Comparison of ENCODE assay signal across 9 cellular contexts in genomic region chr2:3659447-3660432, GRCh38. TPM values are rescaled to one million over a fixed set of nuclear protein-coding genes. Genes with fewer than 3 reads are reported as not detected.
A peak's percentile ranks its signal among the peaks of the same experiment; 100 is the strongest.
DNase-seq lines count a peak whose midpoint lies in the region; ATAC-seq and TF ChIP-seq lines count a peak whose summit lies in the region.
"Had no signal": no experiment of that assay in that cellular context is flagged by ENCODE, and none has a peak within 500 bp of the region (broad histone marks: within the 10 kb centered on the region; RNA-seq: fewer than 3 reads in every experiment).

No MANE protein-coding gene starts in this region.

- H3K27ac Mint-ChIP-seq in natural killer cell treated with Interleukin-12 subunit alpha and Interleukin-12 subunit beta and Interleukin-15 and Interleukin-18, amount 100 ng/mL, for 72 hours: no peak overlapping the region
- no peak overlapping the region for H3K27ac Mint-ChIP-seq in natural killer cell
- peak overlapping the region; percentile 79 for H3K27ac Mint-ChIP-seq in activated CD4-positive, alpha-beta memory T cell treated with anti-CD3 and anti-CD28 coated beads, Interleukin-2, amount 10 ng/mL, durations not matched to agents 7 days and 5 days

- intact Hi-C loops in natural killer cell (cut with micrococcal nuclease) (loop anchor here (10.0 kb wide), 1 partner anchor 1545 kb away; no protein-coding TSS in a partner anchor), left lung (cut with DNase I) (no loop called here), upper lobe of right lung (cut with DNase I) (no loop called here)

- H3K9me3 ChIP-seq in left lung (no peaks in the 10 kb centered on the region), upper lobe of right lung (no peaks in the 10 kb centered on the region)

- no peak for TF ChIP-seq CTCF in natural killer cell (IDR thresholded peaks at IDR 0.05)
- TF ChIP-seq CTCF in left lung (IDR thresholded peaks at IDR 0.05): no peak
- no peak for TF ChIP-seq CTCF in upper lobe of right lung (IDR thresholded peaks at IDR 0.05)

- no peaks in the 10 kb centered on the region for H3K36me3 ChIP-seq in left lung
- H3K36me3 ChIP-seq in upper lobe of right lung: no peaks in the 10 kb centered on the region

- POLR2A ChIA-PET in activated CD4-positive, alpha-beta memory T cell treated with anti-CD3 and anti-CD28 coated beads, Interleukin-2, amount 10 ng/mL, durations not matched to agents 7 days and 5 days (lab: Charles Lee): interaction anchor here (3.1 kb wide), 1 partner anchor 102 kb away, joined by 11 read pairs; the partner anchor contains the start of gene RNASEH1

- H3K4me1 Mint-ChIP-seq in natural killer cell treated with Interleukin-12 subunit alpha and Interleukin-12 subunit beta and Interleukin-15 and Interleukin-18, amount 100 ng/mL, for 72 hours (ENCODE audit: low read depth in 2 of 2): no peaks in the 10 kb centered on the region
- H3K4me1 Mint-ChIP-seq in natural killer cell: no peaks in the 10 kb centered on the region
- peaks cover 32% of the 10 kb centered on the region for H3K4me1 Mint-ChIP-seq in activated CD4-positive, alpha-beta memory T cell treated with anti-CD3 and anti-CD28 coated beads, Interleukin-2, amount 10 ng/mL, durations not matched to agents 7 days and 5 days

- no peaks in the 10 kb centered on the region for H3K9me3 Mint-ChIP-seq in natural killer cell treated with Interleukin-12 subunit alpha and Interleukin-12 subunit beta and Interleukin-15 and Interleukin-18, amount 100 ng/mL, for 72 hours
- H3K9me3 Mint-ChIP-seq in natural killer cell: no peaks in the 10 kb centered on the region
- peaks cover 8% of the 10 kb centered on the region for H3K9me3 Mint-ChIP-seq in activated CD4-positive, alpha-beta memory T cell treated with anti-CD3 and anti-CD28 coated beads, Interleukin-2, amount 10 ng/mL, durations not matched to agents 7 days and 5 days

- peak; percentile 41 for DNase-seq in natural killer cell treated with Interleukin-12 subunit alpha and Interleukin-12 subunit beta and Interleukin-15 and Interleukin-18, amount 100 ng/mL, for 72 hours (ENCODE audit: low spot score)
- DNase-seq in natural killer cell (no peak), left lung (no peak), upper lobe of right lung (peak; percentile 36)
- no peak for DNase-seq in activated CD4-positive, alpha-beta memory T cell treated with anti-CD3 and anti-CD28 coated beads, Interleukin-2, amount 10 ng/mL, durations not matched to agents 7 days and 5 days
- DNase-seq in activated CD4-positive, alpha-beta T cell treated with anti-CD3 and anti-CD28 coated beads for 4 hours: no peak
- no peak for DNase-seq in stimulated activated CD4-positive, alpha-beta T cell treated with anti-CD3 and anti-CD28 coated beads, Interleukin-15, amount 100 ng/mL, for 24 hours
- DNase-seq: stimulated activated CD8-positive, alpha-beta memory T cell treated with anti-CD3 and anti-CD28 coated beads, Interleukin-4, amount 100 ng/mL, for 48 hours had no signal

- H3K4me3 Mint-ChIP-seq in natural killer cell treated with Interleukin-12 subunit alpha and Interleukin-12 subunit beta and Interleukin-15 and Interleukin-18, amount 100 ng/mL, for 72 hours: no peak overlapping the region
- no peak overlapping the region for H3K4me3 Mint-ChIP-seq in natural killer cell
- H3K4me3 Mint-ChIP-seq in activated CD4-positive, alpha-beta memory T cell treated with anti-CD3 and anti-CD28 coated beads, Interleukin-2, amount 10 ng/mL, durations not matched to agents 7 days and 5 days: no peak overlapping the region

- H3K27ac ChIP-seq in left lung (no peak overlapping the region), upper lobe of right lung (peak overlapping the region; percentile 68)

- H3K36me3 Mint-ChIP-seq in natural killer cell treated with Interleukin-12 subunit alpha and Interleukin-12 subunit beta and Interleukin-15 and Interleukin-18, amount 100 ng/mL, for 72 hours: no peaks in the 10 kb centered on the region
- H3K36me3 Mint-ChIP-seq in natural killer cell: no peaks in the 10 kb centered on the region
- peaks cover 13% of the 10 kb centered on the region for H3K36me3 Mint-ChIP-seq in activated CD4-positive, alpha-beta memory T cell treated with anti-CD3 and anti-CD28 coated beads, Interleukin-2, amount 10 ng/mL, durations not matched to agents 7 days and 5 days (ENCODE audit: low read depth)

- H3K4me1 ChIP-seq in left lung (no peaks in the 10 kb centered on the region), upper lobe of right lung (peaks cover 7% of the 10 kb centered on the region)

- H3K27me3 ChIP-seq in left lung (no peaks in the 10 kb centered on the region), upper lobe of right lung (no peaks in the 10 kb centered on the region)

- peaks cover 0 to 7% of the 10 kb centered on the region in 2 donors for H3K27me3 Mint-ChIP-seq in natural killer cell treated with Interleukin-12 subunit alpha and Interleukin-12 subunit beta and Interleukin-15 and Interleukin-18, amount 100 ng/mL, for 72 hours
- H3K27me3 Mint-ChIP-seq in natural killer cell (ENCODE audit: low read depth in 2 of 2): peaks cover 0 to 2% of the 10 kb centered on the region in 2 donors
- H3K27me3 Mint-ChIP-seq in activated CD4-positive, alpha-beta memory T cell treated with anti-CD3 and anti-CD28 coated beads, Interleukin-2, amount 10 ng/mL, durations not matched to agents 7 days and 5 days: no peaks in the 10 kb centered on the region

- no peak for ATAC-seq in natural killer cell treated with Interleukin-12 subunit alpha and Interleukin-12 subunit beta and Interleukin-15 and Interleukin-18, amount 100 ng/mL, for 72 hours
- ATAC-seq in natural killer cell (no peak), left lung (peak; percentile 60), upper lobe of right lung (peak; percentile 58), HG02759 (IDR thresholded peaks at IDR 0.05; ENCODE audit: unreplicated experiment) (no peak)

- H3K4me3 ChIP-seq in left lung (no peak overlapping the region), upper lobe of right lung (no peak overlapping the region)

- CTCF ChIA-PET in activated CD4-positive, alpha-beta memory T cell treated with anti-CD3 and anti-CD28 coated beads, Interleukin-2, amount 10 ng/mL, durations not matched to agents 7 days and 5 days (lab: Charles Lee): interaction anchor here (1.3 kb wide), 1 partner anchor 235 kb away, joined by 3 read pairs; no protein-coding TSS in a partner anchor

RNA-seq across cellular contexts. Expression of gene ALLC, which starts 1.7 kb away (rescaled TPM):
- not detected for total RNA-seq in natural killer cell treated with Interleukin-12 subunit alpha and Interleukin-12 subunit beta and Interleukin-15 and Interleukin-18, amount 100 ng/mL, for 72 hours
- total RNA-seq in natural killer cell (not detected), left lung (not detected), upper lobe of right lung (not detected)
- not detected for total RNA-seq in activated CD4-positive, alpha-beta memory T cell treated with anti-CD3 and anti-CD28 coated beads, Interleukin-2, amount 10 ng/mL, durations not matched to agents 7 days and 5 days

RNA-seq across cellular contexts. Expression of gene DCDC2C, which starts 43.6 kb away (rescaled TPM):
- not detected for total RNA-seq in natural killer cell treated with Interleukin-12 subunit alpha and Interleukin-12 subunit beta and Interleukin-15 and Interleukin-18, amount 100 ng/mL, for 72 hours
- total RNA-seq in natural killer cell (not detected), left lung (not detected), upper lobe of right lung (not detected)
- not detected for total RNA-seq in activated CD4-positive, alpha-beta memory T cell treated with anti-CD3 and anti-CD28 coated beads, Interleukin-2, amount 10 ng/mL, durations not matched to agents 7 days and 5 days

Comparison
In these comparisons a context has a peak if more than half of its experiments do, and no peak if none do; other contexts are left out.
1. DNase-seq: peak in natural killer cell treated with Interleukin-12 subunit alpha and Interleukin-12 subunit beta and Interleukin-15 and Interleukin-18, amount 100 ng/mL, for 72 hours (single experiment) and upper lobe of right lung (single experiment); none in natural killer cell (single experiment), activated CD4-positive, alpha-beta memory T cell treated with anti-CD3 and anti-CD28 coated beads, Interleukin-2, amount 10 ng/mL, durations not matched to agents 7 days and 5 days (single experiment), left lung (0 of 2), activated CD4-positive, alpha-beta T cell treated with anti-CD3 and anti-CD28 coated beads for 4 hours (0 of 2) and stimulated activated CD4-positive, alpha-beta T cell treated with anti-CD3 and anti-CD28 coated beads, Interleukin-15, amount 100 ng/mL, for 24 hours (single experiment).
2. ATAC-seq: peak in left lung (single experiment) and upper lobe of right lung (single experiment); none in natural killer cell treated with Interleukin-12 subunit alpha and Interleukin-12 subunit beta and Interleukin-15 and Interleukin-18, amount 100 ng/mL, for 72 hours (0 of 2), natural killer cell (0 of 3) and HG02759 (single experiment).